In genomic region chr14:103118663-103119404, GRCh38 we compare ENCODE assay signal across 1 cellular context.
TF ChIP-seq lines count a peak whose summit lies in the region.

No MANE protein-coding gene starts in this region.

TF ChIP-seq in GM12878, 131 proteins besides CTCF, POLR2A, EP300 and RAD21:
- no peak for TF ChIP-seq ZNF384 (IDR thresholded peaks at IDR 0.05; ENCODE audit: borderline replicate concordance, low read depth, low read length)
- TF ChIP-seq SPI1 (IDR thresholded peaks at IDR 0.05; ENCODE audit: borderline replicate concordance, insufficient read depth, low read depth, low read length), result peak; percentile 49; the same call in 1 of the 2 replicates
- TF ChIP-seq IKZF2 (IDR thresholded peaks at IDR 0.05), result no peak
TF ChIP-seq in GM12878: peak in this region for 1.
